Comparison of ENCODE assay signal across 17 cellular contexts in the genomic region with DNA sequence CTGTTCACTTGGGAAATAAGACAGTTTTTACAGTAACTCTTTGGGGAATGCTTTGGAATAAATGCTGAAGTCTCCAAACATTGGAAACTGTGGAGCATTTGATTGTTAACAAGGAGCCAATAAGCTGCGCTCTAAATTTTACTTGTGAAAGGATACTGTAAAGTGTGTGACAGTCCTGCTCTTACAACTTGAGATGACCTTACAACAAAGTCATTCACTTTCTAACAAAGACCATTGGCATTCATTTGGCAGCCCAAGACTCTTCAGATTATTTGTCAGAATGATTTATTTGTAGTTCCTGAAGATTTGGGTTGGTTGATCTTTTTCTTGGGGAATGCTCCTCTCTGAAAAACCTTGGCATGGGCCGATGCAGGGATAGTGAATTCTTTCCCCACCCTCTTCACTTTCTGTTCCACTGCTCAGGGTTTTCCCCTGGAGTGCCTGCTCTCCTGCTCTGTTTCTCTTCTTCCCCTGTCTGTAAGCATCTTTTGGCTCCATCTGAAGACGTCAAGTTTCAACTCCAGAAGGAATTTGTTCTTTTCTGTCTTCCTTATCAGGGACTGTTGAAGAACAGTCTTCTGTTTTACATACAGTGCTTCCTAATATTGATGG.
DNase-seq lines count a peak whose midpoint lies in the region; ATAC-seq and TF ChIP-seq lines count a peak whose summit lies in the region.
"Had no signal": no experiment of that assay in that cellular context is flagged by ENCODE, and none has a peak within 500 bp of the region (broad histone marks: within the 10 kb centered on the region; RNA-seq: fewer than 3 reads in every experiment).

No MANE protein-coding gene starts in this region.

- no peaks in the 10 kb centered on the region for H3K36me3 Mint-ChIP-seq in activated T-cell treated with anti-CD3 and anti-CD28 coated beads, Interleukin-2, amount 50 U/mL, for 72 hours (ENCODE audit: insufficient read depth in 2 of 2)
- H3K36me3 Mint-ChIP-seq in activated naive CD8-positive, alpha-beta T cell treated with anti-CD3 and anti-CD28 coated beads for 36 hours: peaks cover 3% of the 10 kb centered on the region

- H4K91ac ChIP-seq in mesenchymal stem cell (ENCODE audit: low read length): no peak overlapping the region

- no peak overlapping the region for H2AK5ac ChIP-seq in mesenchymal stem cell (ENCODE audit: low read length, severe bottlenecking)

- WGBS in mesenchymal stem cell: 44% methylated on average over 1 of the region's 3 CpGs
- 28 to 44% (median 32%) methylated on average over 3 of the region's 3 CpGs for WGBS in stomach, 5 donors

- peaks cover 42% of the 10 kb centered on the region for H3K4me1 Mint-ChIP-seq in activated T-cell treated with anti-CD3 and anti-CD28 coated beads, Interleukin-2, amount 50 U/mL, for 72 hours (ENCODE audit: low read depth)
- H3K4me1 Mint-ChIP-seq in activated naive CD8-positive, alpha-beta T cell treated with anti-CD3 and anti-CD28 coated beads for 36 hours: peaks cover 48% of the 10 kb centered on the region

- H3K4me1 ChIP-seq in mesenchymal stem cell (ENCODE audit: control insufficient read depth, insufficient read depth, low read depth, low read length) (peaks cover 4% of the 10 kb centered on the region), stomach (peaks cover 0 to 35% (median 17%) of the 10 kb centered on the region in 4 donors)
- H3K4me1 ChIP-seq: A549, prostate gland had no signal

- no peak for TF ChIP-seq POLR2A in stomach (IDR thresholded peaks at IDR 0.05)

- H3K9ac ChIP-seq in mesenchymal stem cell (ENCODE audit: low read length): no peak overlapping the region

- no peaks in the 10 kb centered on the region for H3K9me3 ChIP-seq in mesenchymal stem cell (ENCODE audit: control insufficient read depth, low read length)
- no peaks in the 10 kb centered on the region for H3K9me3 ChIP-seq in stomach
- H3K9me3 ChIP-seq: A549, gastroesophageal sphincter, prostate gland had no signal

- no peak for TF ChIP-seq CTCF in stomach (IDR thresholded peaks at IDR 0.05)

- no peak overlapping the region for H2AFZ ChIP-seq in mesenchymal stem cell (ENCODE audit: low read depth, low read length)

- H3K9me3 Mint-ChIP-seq in activated T-cell treated with anti-CD3 and anti-CD28 coated beads, Interleukin-2, amount 50 U/mL, for 72 hours: no peaks in the 10 kb centered on the region
- H3K9me3 Mint-ChIP-seq in activated naive CD8-positive, alpha-beta T cell treated with anti-CD3 and anti-CD28 coated beads for 36 hours: no peaks in the 10 kb centered on the region

- peak overlapping the region; percentile 7 to 62 for H3K4me3 Mint-ChIP-seq in activated T-cell treated with anti-CD3 and anti-CD28 coated beads, Interleukin-2, amount 50 U/mL, for 72 hours
- H3K4me3 Mint-ChIP-seq in activated naive CD8-positive, alpha-beta T cell treated with anti-CD3 and anti-CD28 coated beads for 36 hours: peak overlapping the region; percentile 35

- no peak overlapping the region for H2BK15ac ChIP-seq in mesenchymal stem cell (ENCODE audit: low read depth, poor library complexity, severe bottlenecking)

- intact Hi-C loops in stomach (cut with DNase I; ENCODE audit: low total_unique reads): no loop called here

- no peak overlapping the region for H3K27ac ChIP-seq in mesenchymal stem cell (ENCODE audit: low read length, poor library complexity, severe bottlenecking)
- H3K27ac ChIP-seq in stomach: no peak overlapping the region
- H3K27ac ChIP-seq: A549, gastroesophageal sphincter had no signal

- H3K79me1 ChIP-seq in mesenchymal stem cell (replicated peaks; ENCODE audit: low read length, poor library complexity, severe bottlenecking): no peaks in the 10 kb centered on the region

- no peak for DNase-seq in activated T-cell treated with anti-CD3 and anti-CD28 coated beads, Interleukin-2, amount 50 U/mL, for 72 hours
- no peak for DNase-seq in activated T-cell treated with anti-CD3 and anti-CD28 coated beads for 4 hours
- no peak for DNase-seq in activated naive CD8-positive, alpha-beta T cell treated with anti-CD3 and anti-CD28 coated beads for 36 hours
- peak; percentile 10 for DNase-seq in mesenchymal stem cell
- DNase-seq in stomach: no peak
- DNase-seq in mesenteric fat pad (ENCODE audit: low spot score): no peak
- DNase-seq in NCI-H748 (lab: John Stamatoyannopoulos, UW; ENCODE audit: unreplicated experiment): no peak
- DNase-seq: cerebellar nuclear complex, COR-L47, midbrain, NCI-H1092, NCI-H82, T-helper 17 cell had no signal

- no peak overlapping the region for H3K4me2 ChIP-seq in mesenchymal stem cell (ENCODE audit: low read length, poor library complexity, severe bottlenecking)
- H3K4me2 ChIP-seq: A549 had no signal

- H3K4me3 ChIP-seq in mesenchymal stem cell (ENCODE audit: insufficient read depth in 1 of 2, low read depth in 1 of 2, low read length in 2 of 2) (no peak overlapping the region), stomach (peak overlapping the region in 3 of 4 donors; percentile 39 to 49 (median 44))
- H3K4me3 ChIP-seq: A549, gastroesophageal sphincter had no signal

- ATAC-seq in activated T-cell treated with anti-CD3 and anti-CD28 coated beads, Interleukin-2, amount 50 U/mL, for 72 hours (replicated peaks in 1 of 2): no peak
- ATAC-seq in HG03135 (IDR thresholded peaks at IDR 0.05; ENCODE audit: unreplicated experiment): no peak
- ATAC-seq: A549, gastroesophageal sphincter, T-helper 17 cell had no signal

- H3K27ac Mint-ChIP-seq in activated T-cell treated with anti-CD3 and anti-CD28 coated beads, Interleukin-2, amount 50 U/mL, for 72 hours: no peak overlapping the region
- H3K27ac Mint-ChIP-seq in activated naive CD8-positive, alpha-beta T cell treated with anti-CD3 and anti-CD28 coated beads for 36 hours: peak overlapping the region; percentile 20

- TF ChIP-seq EP300 in stomach (IDR thresholded peaks at IDR 0.05): no peak

- H3K36me3 ChIP-seq in mesenchymal stem cell (ENCODE audit: control insufficient read depth in 1 of 2, insufficient read depth in 2 of 2, low read depth in 1 of 2, low read length in 2 of 2) (no peaks in the 10 kb centered on the region), stomach (no peaks in the 10 kb centered on the region)
- H3K36me3 ChIP-seq: gastroesophageal sphincter, prostate gland had no signal

- H2BK5ac ChIP-seq in mesenchymal stem cell (ENCODE audit: low read depth, low read length, poor library complexity, severe bottlenecking): no peak overlapping the region

- no peak overlapping the region for H3K23ac ChIP-seq in mesenchymal stem cell (ENCODE audit: low read length in 2 of 2)

- H2BK120ac ChIP-seq in mesenchymal stem cell (ENCODE audit: low read depth, low read length): no peak overlapping the region

- H3K18ac ChIP-seq in mesenchymal stem cell (ENCODE audit: low read depth in 1 of 2, low read length in 2 of 2): no peak overlapping the region

- no peak overlapping the region for H3K14ac ChIP-seq in mesenchymal stem cell (ENCODE audit: low read length in 2 of 2)

- no peak overlapping the region for H4K8ac ChIP-seq in mesenchymal stem cell (ENCODE audit: low read length)

- H2BK12ac ChIP-seq in mesenchymal stem cell (ENCODE audit: low read length in 2 of 2): no peak overlapping the region

- H3K27me3 ChIP-seq in mesenchymal stem cell (ENCODE audit: control insufficient read depth in 1 of 2, insufficient read depth in 1 of 2, low read length in 2 of 2) (no peaks in the 10 kb centered on the region), stomach (no peaks in the 10 kb centered on the region)
- H3K27me3 ChIP-seq: gastroesophageal sphincter had no signal

- H3K27me3 Mint-ChIP-seq in activated T-cell treated with anti-CD3 and anti-CD28 coated beads, Interleukin-2, amount 50 U/mL, for 72 hours (ENCODE audit: low read depth): no peaks in the 10 kb centered on the region
- H3K27me3 Mint-ChIP-seq in activated naive CD8-positive, alpha-beta T cell treated with anti-CD3 and anti-CD28 coated beads for 36 hours: no peaks in the 10 kb centered on the region
- H3K27me3 Mint-ChIP-seq: T-helper 17 cell had no signal

- H3K4ac ChIP-seq in mesenchymal stem cell (ENCODE audit: low read depth in 1 of 2, low read length in 2 of 2): no peak overlapping the region

Comparison
In these comparisons a context has a peak if more than half of its experiments do, and no peak if none do; other contexts are left out.
1. H3K4me3 ChIP-seq: peak in stomach (3 of 4); none in mesenchymal stem cell (0 of 2).